ENCODE assay signal across 22 cellular contexts in genomic region chr6:17798477-17798876, GRCh38.
DNase-seq lines count a peak whose midpoint lies in the region; ATAC-seq, FAIRE-seq and TF ChIP-seq lines count a peak whose summit lies in the region.
"Had no signal": no experiment of that assay in that cellular context is flagged by ENCODE, and none has a peak within 500 bp of the region (broad histone marks: within the 10 kb centered on the region; RNA-seq: fewer than 3 reads in every experiment).

No MANE protein-coding gene starts in this region.

- no peak overlapping the region for H2BK5ac ChIP-seq in IMR-90 (ENCODE audit: low read depth, low read length, poor library complexity, severe bottlenecking)

- no peaks in the 10 kb centered on the region for H3K79me2 ChIP-seq in K562 (ENCODE audit: control insufficient read depth, insufficient read depth, low read length)

- H4K5ac ChIP-seq in IMR-90 (ENCODE audit: low read depth, low read length): no peak overlapping the region

- TF ChIP-seq POLR2A in A549 (IDR thresholded peaks at IDR 0.05; ENCODE audit: low read length): no peak
- no peak for TF ChIP-seq POLR2A in IMR-90 (IDR thresholded peaks at IDR 0.05; ENCODE audit: low read depth, low read length)
- no peak for TF ChIP-seq POLR2A in K562 (conservative IDR thresholded peaks at IDR 0.05)

- no peaks in the 10 kb centered on the region; the same call in 1 of the 2 replicates for H4K20me1 ChIP-seq in IMR-90 (ENCODE audit: insufficient read depth, low read length)
- H4K20me1 ChIP-seq in K562 (replicated peaks; ENCODE audit: control insufficient read depth, insufficient read depth, low read length): no peaks in the 10 kb centered on the region
- H4K20me1 ChIP-seq: BLaER1 treated with 17β-estradiol and CSF1 and Interleukin-3, amounts not matched to agents 10 nM and 100 nM had no signal

- H3K4me1 ChIP-seq in A549 (no peaks in the 10 kb centered on the region), IMR-90 (ENCODE audit: control insufficient read depth, insufficient read depth, low read length) (no peaks in the 10 kb centered on the region), K562 (replicated peaks in 1 of 2; ENCODE audit: control insufficient read depth in 2 of 2, insufficient read depth in 2 of 2, low read length in 2 of 2) (no peaks in the 10 kb centered on the region)
- H3K4me1 ChIP-seq: BLaER1 treated with 17β-estradiol and CSF1 and Interleukin-3, amounts not matched to agents 10 nM and 100 nM had no signal

- H4K8ac ChIP-seq in IMR-90 (ENCODE audit: low read depth in 2 of 2, low read length in 2 of 2): no peak overlapping the region

- H3K9me1 ChIP-seq in IMR-90 (ENCODE audit: insufficient read depth, low read length) (no peaks in the 10 kb centered on the region), K562 (ENCODE audit: control insufficient read depth, insufficient read depth, low read length) (no peaks in the 10 kb centered on the region)

- no peak overlapping the region for H2AK5ac ChIP-seq in IMR-90 (ENCODE audit: low read depth, low read length)

- H3K4me3 Mint-ChIP-seq in activated CD4-positive, alpha-beta T cell treated with anti-CD3 and anti-CD28 coated beads for 36 hours: no peak overlapping the region
- H3K4me3 Mint-ChIP-seq: B cell; CD4-positive, alpha-beta T cell; CD8-positive, alpha-beta T cell had no signal

- H3K9ac ChIP-seq in IMR-90 (ENCODE audit: low read depth, low read length) (no peak overlapping the region), K562 (ENCODE audit: insufficient read depth in 1 of 2, low read depth in 2 of 2, low read length in 2 of 2) (no peak overlapping the region)
- H3K9ac ChIP-seq: BLaER1 treated with 17β-estradiol and CSF1 and Interleukin-3, amounts not matched to agents 10 nM and 100 nM had no signal

- no peak overlapping the region for H3K14ac ChIP-seq in IMR-90 (replicated peaks; ENCODE audit: low read depth, low read length)

- BruUV-seq in IMR-90 (replicated peaks; lab: Mats Ljungman, UMichigan): no TSS peak
- no TSS peak for BruUV-seq in K562 (replicated peaks; lab: Mats Ljungman, UMichigan)

- CTCF ChIA-PET in A549 (lab: Yijun Ruan, JAX) (interaction anchor here (1.2 kb wide), 1 partner anchor 13 kb away, joined by 3 read pairs; no protein-coding TSS in a partner anchor), IMR-90 (lab: Yijun Ruan, JAX) (interaction anchor here (1.0 kb wide), 1 partner anchor 324 kb away, joined by 3 read pairs; the partner anchor contains the start of gene NHLRC1), K562 (lab: Yijun Ruan, JAX; ENCODE audit: low intra/inter-chr PET ratio) (no interaction called here)
- CTCF ChIA-PET in activated CD4-positive, alpha-beta T cell treated with anti-CD3 and anti-CD28 coated beads for 36 hours (lab: Charles Lee): interaction anchor here (0.7 kb wide), 1 partner anchor 16 kb away, joined by 3 read pairs; no protein-coding TSS in a partner anchor

- TF ChIP-seq CTCF in A549 (IDR thresholded peaks at IDR 0.05) (no peak), IMR-90 (conservative IDR thresholded peaks at IDR 0.05; ENCODE audit: low read depth, low read length) (no peak), K562 (IDR thresholded peaks at IDR 0.05 in 2 of 3, conservative IDR thresholded peaks at IDR 0.05 in 1 of 3; ENCODE audit: insufficient read depth in 2 of 3, low read depth in 1 of 3, low read length in 3 of 3) (no peak)

- dilution Hi-C loops in IMR-90 (cut with HindIII; ENCODE audit: low sequenced_read_pairs, unreplicated experiment): loop anchor here (10.0 kb wide), 1 partner anchor 124 kb away; no protein-coding TSS in a partner anchor

- peaks cover 0 to 3% of the 10 kb centered on the region in 2 experiments; a peak in 1 of 4 replicates for H3K79me1 ChIP-seq in IMR-90 (ENCODE audit: low read depth in 1 of 2, low read length in 2 of 2)

- no peaks in the 10 kb centered on the region for H3K9me3 Mint-ChIP-seq in activated CD4-positive, alpha-beta T cell treated with anti-CD3 and anti-CD28 coated beads for 36 hours (ENCODE audit: low read depth)
- H3K9me3 Mint-ChIP-seq: CD4-positive, alpha-beta T cell; CD8-positive, alpha-beta T cell had no signal

- no peak overlapping the region for H2AK9ac ChIP-seq in IMR-90 (replicated peaks; ENCODE audit: low read depth, low read length, poor library complexity)

- no peaks in the 10 kb centered on the region for H3K4me1 Mint-ChIP-seq in activated CD4-positive, alpha-beta T cell treated with anti-CD3 and anti-CD28 coated beads for 36 hours
- H3K4me1 Mint-ChIP-seq: B cell had no signal

- no peak for ATAC-seq in A549
- ATAC-seq in IMR-90 (ENCODE audit: low read depth): no peak
- no peak for ATAC-seq in K562
- ATAC-seq in activated CD4-positive, alpha-beta T cell treated with anti-CD3 and anti-CD28 coated beads for 36 hours: no peak
- ATAC-seq: CD8-positive, alpha-beta T cell; GM12878 had no signal

- H3K4me2 ChIP-seq in A549 (no peak overlapping the region), IMR-90 (ENCODE audit: low read depth, low read length) (no peak overlapping the region), K562 (ENCODE audit: insufficient read depth, low read length) (no peak overlapping the region)
- H3K4me2 ChIP-seq: BLaER1 treated with 17β-estradiol and CSF1 and Interleukin-3, amounts not matched to agents 10 nM and 100 nM had no signal

- intact Hi-C loops in IMR-90 (cut with micrococcal nuclease) (no loop called here), K562 (cut with micrococcal nuclease) (no loop called here)
- intact Hi-C loops in activated CD4-positive, alpha-beta T cell treated with anti-CD3 and anti-CD28 coated beads for 36 hours (cut with DNase I, micrococcal nuclease): no loop called here

- H3K27me3 Mint-ChIP-seq in activated CD4-positive, alpha-beta T cell treated with anti-CD3 and anti-CD28 coated beads for 36 hours: peaks cover 9% of the 10 kb centered on the region
- H3K27me3 Mint-ChIP-seq: B cell had no signal

- H3K56ac ChIP-seq in IMR-90 (ENCODE audit: extremely low read depth, insufficient read depth, low read length): no peak overlapping the region

- in situ Hi-C loops in IMR-90 (cut with MboI; ENCODE audit: low sequenced_read_pairs): no loop called here
- in situ Hi-C loops in K562 (cut with MboI): no loop called here

- FAIRE-seq in A549 (lab: Jason Lieb, UNC): no peak
- FAIRE-seq in K562 (lab: Jason Lieb, UNC): no peak
- FAIRE-seq: A204.1, D721Med, G401.6, GM12878, GM12892, GM18507 had no signal

- H2BK15ac ChIP-seq in IMR-90 (ENCODE audit: low read depth, low read length): no peak overlapping the region

- H2AFZ ChIP-seq in IMR-90 (replicated peaks; ENCODE audit: low read length, poor library complexity): no peak overlapping the region
- H2AFZ ChIP-seq in K562 (ENCODE audit: low read depth, low read length): no peak overlapping the region

- no peak overlapping the region for H3K18ac ChIP-seq in IMR-90 (ENCODE audit: low read depth, low read length)

- no peak overlapping the region for H3K4me3 ChIP-seq in A549
- H3K4me3 ChIP-seq in IMR-90 (ENCODE audit: insufficient read depth, low read depth, low read length): no peak overlapping the region
- H3K4me3 ChIP-seq in K562: no peak overlapping the region
- H3K4me3 ChIP-seq: BLaER1 treated with 17β-estradiol and CSF1 and Interleukin-3, amounts not matched to agents 10 nM and 100 nM; GM12878 had no signal

- H2BK20ac ChIP-seq in IMR-90 (ENCODE audit: low read depth, low read length): no peak overlapping the region

- H3K36me3 ChIP-seq in IMR-90 (ENCODE audit: control insufficient read depth, insufficient read depth, low read length) (peaks cover 42% of the 10 kb centered on the region), K562 (ENCODE audit: control insufficient read depth, insufficient read depth, low read length) (peaks cover 74% of the 10 kb centered on the region)

- H3K36me3 Mint-ChIP-seq in activated CD4-positive, alpha-beta T cell treated with anti-CD3 and anti-CD28 coated beads for 36 hours (ENCODE audit: low read depth): no peaks in the 10 kb centered on the region
- H3K36me3 Mint-ChIP-seq: CD8-positive, alpha-beta T cell had no signal

- H3K4ac ChIP-seq in IMR-90 (ENCODE audit: low read depth, low read length): no peak overlapping the region

- no peak for TF ChIP-seq RAD21 in A549 (conservative IDR thresholded peaks at IDR 0.05 in 1 of 2, IDR thresholded peaks at IDR 0.05 in 1 of 2)
- TF ChIP-seq RAD21 in IMR-90 (IDR thresholded peaks at IDR 0.05; ENCODE audit: low read length): no peak
- no peak for TF ChIP-seq RAD21 in K562 (CRISPR knock-in tag; conservative IDR thresholded peaks at IDR 0.05 in 1 of 2, IDR thresholded peaks at IDR 0.05 in 1 of 2)

- H3K27me3 ChIP-seq in IMR-90 (ENCODE audit: control insufficient read depth, insufficient read depth, low read length) (no peaks in the 10 kb centered on the region), K562 (ENCODE audit: control insufficient read depth in 2 of 2, insufficient read depth in 2 of 2, low read length in 2 of 2) (no peaks in the 10 kb centered on the region)
- H3K27me3 ChIP-seq: BLaER1 treated with 17β-estradiol and CSF1 and Interleukin-3, amounts not matched to agents 10 nM and 100 nM had no signal

- H2BK120ac ChIP-seq in IMR-90 (ENCODE audit: low read depth, low read length): no peak overlapping the region

- H3K9me3 ChIP-seq in A549: no peaks in the 10 kb centered on the region
- H3K9me3 ChIP-seq in IMR-90 (ENCODE audit: control insufficient read depth, insufficient read depth, low read length): no peaks in the 10 kb centered on the region
- no peaks in the 10 kb centered on the region for H3K9me3 ChIP-seq in K562 (replicated peaks; ENCODE audit: control insufficient read depth, insufficient read depth, low read depth, low read length)
- H3K9me3 ChIP-seq: BLaER1 treated with 17β-estradiol and CSF1 and Interleukin-3, amounts not matched to agents 10 nM and 100 nM; Caco-2 had no signal

- no peak for TF ChIP-seq EP300 in A549 (IDR thresholded peaks at IDR 0.05)
- TF ChIP-seq EP300 in K562 (IDR thresholded peaks at IDR 0.05; ENCODE audit: low read length): no peak

- no peak overlapping the region for H4K91ac ChIP-seq in IMR-90 (ENCODE audit: insufficient read depth, low read depth, low read length)

- POLR2A ChIA-PET in A549 (lab: Yijun Ruan, JAX) (no interaction called here), IMR-90 (lab: Charles Lee; ENCODE audit: unreplicated experiment) (no interaction called here), K562 (lab: Yijun Ruan, JAX) (interaction anchor here (1.2 to 1.3 kb wide), 2 partner anchors 12 to 111 kb away, joined by 3 to 4 read pairs; no protein-coding TSS in a partner anchor)
- POLR2A ChIA-PET in activated CD4-positive, alpha-beta T cell treated with anti-CD3 and anti-CD28 coated beads for 36 hours (lab: Charles Lee): no interaction called here

- no peak overlapping the region for H3K27ac Mint-ChIP-seq in activated CD4-positive, alpha-beta T cell treated with anti-CD3 and anti-CD28 coated beads for 36 hours
- H3K27ac Mint-ChIP-seq: B cell; CD4-positive, alpha-beta T cell; CD8-positive, alpha-beta T cell had no signal

- WGBS in A549 (ENCODE audit: missing lambda C conversion rate): 67% methylated on average over 1 of the region's 1 CpG
- WGBS in IMR-90 (ENCODE audit: extremely low coverage in 2 of 2, insufficient read length in 1 of 2), 2 experiments: 89% methylated on average over 1 of the region's 1 CpG; no CpG with 5 or more reads in 1 of the 2 experiments
- WGBS in K562 (ENCODE audit: insufficient coverage, low coverage, missing lambda C conversion rate): 18% methylated on average over 1 of the region's 1 CpG

- DNase-seq in A549 (ENCODE audit: low read depth in 1 of 2, low spot score in 1 of 2) (no peak), IMR-90 (no peak), K562 (ENCODE audit: extremely low read depth in 1 of 4, low spot score in 3 of 4) (no peak), GF-D8 (lab: John Stamatoyannopoulos, UW) (no peak)
- DNase-seq in activated CD8-positive, alpha-beta memory T cell treated with anti-CD3 and anti-CD28 coated beads, Interleukin-2, amount 50 U/mL, for 4 hours: no peak
- DNase-seq in activated CD4-positive, alpha-beta T cell treated with anti-CD3 and anti-CD28 coated beads for 36 hours: no peak
- DNase-seq: 8988T; AML-193; Caco-2; Calu3; CD4-positive, alpha-beta T cell; CD8-positive, alpha-beta T cell; DMS79 treated with DMSO at 0.1 percent for 48 hours had no signal

- H3K23ac ChIP-seq in IMR-90 (ENCODE audit: low read depth, low read length): no peak overlapping the region

- H3K27ac ChIP-seq in A549: no peak overlapping the region
- H3K27ac ChIP-seq in IMR-90 (ENCODE audit: insufficient read depth, low read length): no peak overlapping the region
- no peak overlapping the region for H3K27ac ChIP-seq in K562 (ENCODE audit: extremely low read depth, low read depth, low read length)
- H3K27ac ChIP-seq: BLaER1 treated with 17β-estradiol and CSF1 and Interleukin-3, amounts not matched to agents 10 nM and 100 nM; C4-2B had no signal

Comparison
In these comparisons a context has a peak if more than half of its experiments do, and no peak if none do; other contexts are left out.
1. Of the 35 proteins assayed by ChIP-seq in both K562 and A549: peak only in K562: none; only in A549: MAFK; in both: none; in neither: 34.